Comparison of ENCODE assay signal across 12 cellular contexts in the genomic region with DNA sequence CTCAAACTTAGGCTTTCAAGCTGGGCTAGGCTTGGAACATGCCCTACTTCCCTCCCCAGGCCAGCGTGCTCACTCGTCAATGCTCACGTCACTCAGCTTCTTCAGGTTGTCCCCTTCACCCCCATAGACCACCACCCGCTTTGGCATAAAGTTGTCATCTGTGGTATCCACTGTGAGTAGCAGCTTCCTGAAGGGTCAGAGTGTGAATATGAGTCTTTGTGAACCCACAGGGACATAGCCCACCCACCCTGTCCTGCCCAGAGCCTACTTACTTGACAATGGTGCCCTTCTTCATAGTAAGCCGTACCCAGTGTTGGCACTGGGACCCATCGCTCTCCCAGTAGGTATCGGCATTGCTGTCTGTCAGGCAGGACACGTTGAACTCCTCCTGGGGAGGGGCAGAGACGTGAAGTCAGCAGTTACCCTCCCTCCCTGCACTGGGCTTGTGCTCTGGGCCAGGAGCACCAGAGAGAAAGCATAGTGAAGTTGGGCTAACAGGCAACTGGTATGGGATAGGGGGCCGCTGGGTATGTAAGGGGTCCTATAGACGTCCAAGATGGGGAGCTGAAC. TPM values are rescaled to one million over a fixed set of nuclear protein-coding genes. Genes with fewer than 3 reads are reported as not detected.
DNase-seq lines count a peak whose midpoint lies in the region; ATAC-seq and TF ChIP-seq lines count a peak whose summit lies in the region.
"Had no signal": no experiment of that assay in that cellular context is flagged by ENCODE, and none has a peak within 500 bp of the region (broad histone marks: within the 10 kb centered on the region; RNA-seq: fewer than 3 reads in every experiment).

No MANE protein-coding gene starts in this region.

- CTCF ChIA-PET in Calu3 (lab: Charles Lee), result no interaction called here

- H3K9me3 ChIP-seq in T-helper 17 cell (ENCODE audit: control insufficient read depth, low read length, poor library complexity, severe bottlenecking), result no peaks in the 10 kb centered on the region
- H3K9me3 ChIP-seq in endocrine pancreas (ENCODE audit: control insufficient read depth, low read length), result no peaks in the 10 kb centered on the region
- H3K9me3 ChIP-seq: thyroid gland had no signal

- intact Hi-C loops in Calu3 (cut with micrococcal nuclease; ENCODE audit: unreplicated experiment), result no loop called here

- no peak overlapping the region for H3K4me3 ChIP-seq in endocrine pancreas (ENCODE audit: control insufficient read depth, insufficient read depth, low read length)

- BruUV-seq in Calu3 (replicated peaks; lab: Mats Ljungman, UMichigan), result no TSS peak

- peak overlapping the region; percentile 14 for H3K9ac ChIP-seq in endocrine pancreas (ENCODE audit: control insufficient read depth, insufficient read depth, low read length)

- DNase-seq in Calu3, result no peak
- no peak for DNase-seq in T-helper 17 cell
- DNase-seq in progenitor cell of endocrine pancreas (ENCODE audit: low spot score, unreplicated experiment), result no peak
- no peak for DNase-seq in NCI-H1436 treated with DMSO at 0.1 percent for 48 hours (lab: John Stamatoyannopoulos, UW)
- DNase-seq: activated gamma-delta T cell treated with Interleukin-2 at 50 U/mL for 16 hours, erythroblast, NCI-H345, thyroid gland had no signal

- H3K36me3 ChIP-seq in endocrine pancreas (ENCODE audit: control insufficient read depth, insufficient read depth, low read length), result peaks cover 7% of the 10 kb centered on the region

- H3K4me3 Mint-ChIP-seq in Calu3 (ENCODE audit: low read depth, unreplicated experiment) (peak overlapping the region; percentile 94), T-helper 17 cell (peak overlapping the region; percentile 96), progenitor cell of endocrine pancreas (ENCODE audit: low read depth) (peak overlapping the region; percentile 77)

- H3K36me3 Mint-ChIP-seq in Calu3 (ENCODE audit: insufficient read depth, unreplicated experiment), result peaks cover 28% of the 10 kb centered on the region
- H3K36me3 Mint-ChIP-seq in T-helper 17 cell (ENCODE audit: low read depth), result peaks cover 12% of the 10 kb centered on the region
- peaks cover 9% of the 10 kb centered on the region for H3K36me3 Mint-ChIP-seq in progenitor cell of endocrine pancreas (ENCODE audit: insufficient read depth)

- H3K4me1 Mint-ChIP-seq in Calu3 (ENCODE audit: low read depth, unreplicated experiment) (peaks cover 18% of the 10 kb centered on the region), T-helper 17 cell (peaks cover 43% of the 10 kb centered on the region), progenitor cell of endocrine pancreas (ENCODE audit: low read depth) (peaks cover 24% of the 10 kb centered on the region)

- H3K27ac Mint-ChIP-seq in Calu3 (ENCODE audit: unreplicated experiment), result no peak overlapping the region
- H3K27ac Mint-ChIP-seq in T-helper 17 cell, result no peak overlapping the region
- H3K27ac Mint-ChIP-seq in progenitor cell of endocrine pancreas, result no peak overlapping the region

- no peaks in the 10 kb centered on the region for H3K27me3 ChIP-seq in endocrine pancreas (ENCODE audit: control insufficient read depth, insufficient read depth, low read length)
- H3K27me3 ChIP-seq: thyroid gland had no signal

- H3K4me1 ChIP-seq in endocrine pancreas (ENCODE audit: control insufficient read depth, insufficient read depth, low read length), result no peaks in the 10 kb centered on the region

- TF ChIP-seq CTCF in Calu3 (IDR thresholded peaks at IDR 0.05; ENCODE audit: unreplicated experiment), result no peak
- no peak for TF ChIP-seq CTCF in progenitor cell of endocrine pancreas (IDR thresholded peaks at IDR 0.05; ENCODE audit: unreplicated experiment)

- ATAC-seq in T-helper 17 cell, result no peak
- ATAC-seq in HG03175 (IDR thresholded peaks at IDR 0.05; ENCODE audit: unreplicated experiment), result no peak
- no peak for ATAC-seq in HG03520 (IDR thresholded peaks at IDR 0.05; ENCODE audit: unreplicated experiment)
- no peak for ATAC-seq in GM21390 (IDR thresholded peaks at IDR 0.05; ENCODE audit: unreplicated experiment)

- H3K27me3 Mint-ChIP-seq in Calu3 (ENCODE audit: unreplicated experiment), result no peaks in the 10 kb centered on the region
- no peaks in the 10 kb centered on the region for H3K27me3 Mint-ChIP-seq in T-helper 17 cell
- no peaks in the 10 kb centered on the region for H3K27me3 Mint-ChIP-seq in progenitor cell of endocrine pancreas

- no peaks in the 10 kb centered on the region for H3K9me3 Mint-ChIP-seq in Calu3 (ENCODE audit: low read depth, unreplicated experiment)
- no peaks in the 10 kb centered on the region for H3K9me3 Mint-ChIP-seq in progenitor cell of endocrine pancreas (ENCODE audit: low read depth)

RNA-seq across cellular contexts. Expression of gene HECTD3, which starts 1.7 kb away (rescaled TPM):
- total RNA-seq in Calu3 (2022) (12.6 and 14.6 TPM in 2 replicates), T-helper 17 cell (10 to 100 TPM; 39.2 to 45.5 TPM), progenitor cell of endocrine pancreas (43.5 and 44.2 TPM in 2 replicates)

RNA-seq across cellular contexts. Expression of gene UROD, which starts 2.7 kb away (rescaled TPM):
- total RNA-seq in Calu3 (2022) (40.4 and 50.3 TPM in 2 replicates), T-helper 17 cell (10 to 100 TPM; 47.8 to 51.9 TPM), progenitor cell of endocrine pancreas (61.5 and 64.4 TPM in 2 replicates)

RNA-seq across cellular contexts. Expression of gene EIF2B3, which starts 23.0 kb away (rescaled TPM):
- total RNA-seq in Calu3 (2022) (23.5 and 24.1 TPM in 2 replicates), T-helper 17 cell (10 to 100 TPM in 1 of 2 donors, 1 to 10 TPM in 1; 9.0 to 13.0 TPM), progenitor cell of endocrine pancreas (20.1 and 21.0 TPM in 2 replicates)
